ENCODE assay signal across 30 cellular contexts in the genomic region with DNA sequence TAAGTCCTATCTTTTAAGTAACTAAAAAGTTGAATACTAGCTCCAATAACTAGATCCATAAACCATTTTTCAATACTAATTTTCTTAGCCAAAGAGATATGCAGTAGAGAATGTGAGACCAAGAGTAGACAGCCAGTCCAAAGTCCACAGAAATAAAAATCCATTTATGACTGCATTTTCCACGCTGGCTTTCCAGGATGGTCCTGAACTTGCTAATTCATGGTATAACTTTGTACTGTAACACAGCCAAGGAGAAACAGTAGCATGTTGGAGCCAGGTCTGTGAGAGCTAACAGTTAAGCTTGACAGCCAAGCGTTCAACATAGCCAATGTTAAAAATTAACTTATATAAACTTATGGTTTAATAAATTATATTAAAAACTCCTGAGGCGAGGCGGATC.
"Had no signal": no experiment of that assay in that cellular context is flagged by ENCODE, and none has a peak within 500 bp of the region (broad histone marks: within the 10 kb centered on the region; RNA-seq: fewer than 3 reads in every experiment).

No MANE protein-coding gene starts in this region.

- H3K27ac ChIP-seq: neural progenitor cell, ovary, parathyroid adenoma, psoas muscle, right lobe of liver, sigmoid colon, spleen, suprapubic skin, testis, transverse colon, upper lobe of left lung, vagina had no signal

- H3K27me3 ChIP-seq: neural progenitor cell, ovary, right lobe of liver, sigmoid colon, spleen, suprapubic skin, testis, tibial artery, transverse colon, upper lobe of left lung, vagina had no signal

- FAIRE-seq: urothelium cell line had no signal

- H3K4me3 ChIP-seq: neural progenitor cell, ovary, psoas muscle, right lobe of liver, sigmoid colon, smooth muscle cell, spleen, suprapubic skin, testis, tibial artery, transverse colon, upper lobe of left lung, vagina had no signal

- H3K4me1 ChIP-seq: neural progenitor cell, parathyroid adenoma had no signal

- H3K4me2 ChIP-seq: neural progenitor cell, smooth muscle cell had no signal

- H2AFZ ChIP-seq: neural progenitor cell, parathyroid adenoma had no signal

- DNase-seq: naive thymus-derived CD4-positive, alpha-beta T cell; natural killer cell; occipital lobe; ovary; posterior cingulate gyrus; psoas muscle; right cardiac atrium; right lobe of liver; sigmoid colon; spleen; stimulated activated CD4-positive, alpha-beta T cell treated with anti-CD3 and anti-CD28 coated beads, Interleukin-12 subunit alpha, Interleukin-12 subunit beta, amount 100 ng/mL, for 4 hours; stimulated activated CD4-positive, alpha-beta T cell treated with anti-CD3 and anti-CD28 coated beads, Interleukin-1b, Interleukin-23, amount 100 ng/mL, for 48 hours; stimulated activated CD4-positive, alpha-beta T cell treated with anti-CD3 and anti-CD28 coated beads, Interleukin-4, amount 100 ng/mL, for 1 hour; stimulated activated CD4-positive, alpha-beta T cell treated with anti-CD3 and anti-CD28 coated beads, Interleukin-4, amount 100 ng/mL, for 4 hours; stimulated activated CD8-positive, alpha-beta memory T cell treated with anti-CD3 and anti-CD28 coated beads, Interleukin-4, amount 100 ng/mL, for 48 hours; stimulated activated naive CD4-positive, alpha-beta T cell; stimulated activated naive CD8-positive, alpha-beta T cell treated with anti-CD3 and anti-CD28 coated beads, Interleukin-15, amount 100 ng/mL, for 72 hours; stimulated activated naive CD8-positive, alpha-beta T cell treated with anti-CD3 and anti-CD28 coated beads, Interleukin-15, Interleukin-2, amounts not matched to agents 100 U/mL and 50 U/mL, for 24 hours; substantia nigra; testis; tibial artery; transverse colon; upper lobe of left lung had no signal

- H3K9ac ChIP-seq: neural progenitor cell, parathyroid adenoma had no signal

- H3K36me3 ChIP-seq: neural progenitor cell, ovary, right lobe of liver, sigmoid colon, spleen, suprapubic skin, tibial artery, transverse colon, upper lobe of left lung, vagina had no signal

- H3K9me3 ChIP-seq: ovary, psoas muscle, right lobe of liver, sigmoid colon, spleen, suprapubic skin, testis, tibial artery, transverse colon, upper lobe of left lung, vagina had no signal

- ATAC-seq: naive thymus-derived CD4-positive, alpha-beta T cell; natural killer cell; psoas muscle; right cardiac atrium; right lobe of liver; stimulated activated memory B cell treated with anti-CD40 and anti-IgM and Interleukin-4, amounts not matched to agents 10 μg/mL and 1 μg/mL and 100 μg/mL, for 72 hours; stimulated activated naive CD8-positive, alpha-beta T cell treated with anti-CD3 and anti-CD28 coated beads, Interleukin-15, amount 100 ng/mL, for 72 hours; stimulated activated naive CD8-positive, alpha-beta T cell treated with anti-CD3 and anti-CD28 coated beads, Interleukin-15, Interleukin-2, amounts not matched to agents 100 U/mL and 50 U/mL, for 24 hours had no signal
